23 cellular contexts compared by ENCODE assay signal in the genomic region with DNA sequence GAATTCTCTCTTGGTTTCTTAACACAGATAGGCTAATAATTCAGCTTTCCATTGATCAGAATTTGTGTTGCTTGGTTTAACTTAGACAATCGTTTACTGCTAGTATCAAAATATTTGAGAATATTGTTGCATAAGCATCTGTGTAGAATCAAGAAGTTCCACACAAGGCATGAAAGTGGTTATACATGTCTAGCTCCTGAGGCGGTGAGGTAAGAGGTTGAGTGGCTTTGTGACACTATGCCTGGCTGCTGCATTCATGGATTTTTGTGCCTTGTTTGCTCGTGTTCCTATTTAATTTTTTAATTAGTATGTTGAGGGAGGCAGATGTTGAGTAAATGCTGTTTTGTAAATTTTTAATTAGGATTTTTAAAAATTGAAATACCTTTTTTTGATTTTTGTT.
"Had no signal": no experiment of that assay in that cellular context is flagged by ENCODE, and none has a peak within 500 bp of the region (broad histone marks: within the 10 kb centered on the region; RNA-seq: fewer than 3 reads in every experiment).

No MANE protein-coding gene starts in this region.

- H3K9me3 ChIP-seq: gastrocnemius medialis, left ventricle myocardium inferior, psoas muscle, sigmoid colon, stomach, tibial artery, upper lobe of right lung had no signal

- H3K4me3 ChIP-seq: gastrocnemius medialis, left ventricle myocardium inferior, lung, neural progenitor cell, psoas muscle, sigmoid colon, stomach, tibial artery, upper lobe of right lung had no signal

- H3K9ac ChIP-seq: neural progenitor cell, parathyroid adenoma had no signal

- H3K36me3 ChIP-seq: gastrocnemius medialis, left ventricle myocardium inferior, neural progenitor cell, sigmoid colon, stomach, tibial artery, upper lobe of right lung had no signal

- H3K4me1 ChIP-seq: gastrocnemius medialis, left ventricle myocardium inferior, neural progenitor cell, psoas muscle, sigmoid colon, tibial artery, upper lobe of right lung had no signal

- H3K27me3 ChIP-seq: gastrocnemius medialis, neural progenitor cell, sigmoid colon, stomach, tibial artery, upper lobe of right lung had no signal

- H3K27ac ChIP-seq: gastrocnemius medialis, left ventricle myocardium inferior, neural progenitor cell, parathyroid adenoma, psoas muscle, sigmoid colon, stomach, tibial artery, upper lobe of right lung had no signal

- DNase-seq: activated effector memory CD4-positive, alpha-beta T cell treated with Interleukin-2 at 50 U/mL for 16 hours; activated naive CD4-positive, alpha-beta T cell treated with Interleukin-2 at 50 U/mL for 16 hours; anterior cingulate cortex; effector memory CD4-positive, alpha-beta T cell; gastrocnemius medialis; glutamatergic neuron; islet precursor cell; left ventricle myocardium inferior; mesendoderm; natural killer cell; occipital lobe; psoas muscle; sigmoid colon; small intestine; stimulated activated CD4-positive, alpha-beta T cell treated with anti-CD3 and anti-CD28 coated beads, Interleukin-1b, Interleukin-23, amount 100 ng/mL, for 48 hours; stimulated activated naive B cell treated with anti-CD40 and anti-IgM and Interleukin-4, amounts not matched to agents 10 μg/mL and 1 μg/mL and 100 μg/mL, for 72 hours; stomach; T-helper 9 cell; tibial artery; upper lobe of right lung had no signal
